1 cellular context compared by ENCODE assay signal in the genomic region with DNA sequence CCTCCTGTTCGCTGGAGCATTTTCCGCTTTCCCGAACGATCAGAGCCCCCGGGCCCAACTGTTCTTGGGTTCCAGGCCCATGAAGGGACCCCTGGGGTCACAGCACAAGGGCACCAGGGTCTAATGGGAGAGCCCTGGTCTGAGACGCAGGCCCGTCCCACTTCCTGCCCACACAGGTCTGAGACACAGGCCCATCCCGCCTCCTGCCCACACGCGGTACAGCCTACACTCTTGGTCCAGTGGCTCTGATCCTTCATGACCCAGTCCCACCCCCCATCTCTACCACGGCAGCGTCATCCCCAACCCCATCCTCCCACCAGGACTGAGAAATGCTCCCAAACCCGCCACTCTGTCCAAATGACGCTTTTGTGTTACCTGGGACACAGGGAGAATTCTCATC.
TF ChIP-seq lines count a peak whose summit lies in the region.

No MANE protein-coding gene starts in this region.

TF ChIP-seq in GM23338, 12 proteins besides CTCF, POLR2A, EP300 and RAD21 (continued from another document):
- TF ChIP-seq ZNF331 (CRISPR knock-in tag; IDR thresholded peaks at IDR 0.05; ENCODE audit: low read depth) (no peak), NANOG (IDR thresholded peaks at IDR 0.05; ENCODE audit: borderline replicate concordance) (no peak)
TF ChIP-seq in GM23338: peak in this region for 0.
